Comparison of ENCODE assay signal across 8 cellular contexts in the genomic region with DNA sequence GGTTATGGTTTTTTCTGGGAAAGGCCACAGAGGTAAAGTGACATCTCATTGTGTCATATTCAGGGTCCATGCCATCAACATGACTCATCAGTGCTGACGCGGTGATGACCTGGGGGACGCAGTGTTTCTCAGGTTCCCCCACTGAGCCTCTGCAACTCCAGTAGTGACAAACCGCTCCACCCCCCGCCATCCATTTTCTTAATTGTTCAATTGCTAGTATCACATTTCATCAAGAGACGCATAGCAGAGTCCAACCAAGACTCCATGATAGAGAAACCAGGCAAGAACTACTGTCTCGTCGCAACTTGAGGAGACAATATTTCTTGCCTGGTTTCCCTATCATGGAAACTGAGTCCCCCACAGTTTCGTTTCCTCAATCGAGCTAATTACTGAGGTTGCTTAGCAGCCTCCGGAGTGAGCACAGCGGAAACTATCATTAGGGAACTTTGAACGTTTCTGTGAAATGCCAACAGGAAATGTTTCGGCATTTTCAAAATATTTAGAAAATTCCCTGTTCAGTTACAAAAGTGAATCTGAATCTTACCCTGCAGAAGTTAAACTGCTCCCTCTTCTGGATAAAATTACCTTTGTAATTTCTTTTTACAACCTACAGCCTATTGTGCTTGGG. TPM values are rescaled to one million over a fixed set of nuclear protein-coding genes. Genes with fewer than 3 reads are reported as not detected.
DNase-seq lines count a peak whose midpoint lies in the region; ATAC-seq and TF ChIP-seq lines count a peak whose summit lies in the region.

No MANE protein-coding gene starts in this region.

- TSS peak; percentile 88 for BruUV-seq in PC-3 (replicated peaks; lab: Mats Ljungman, UMichigan)

- H3K27me3 ChIP-seq in PC-3 (ENCODE audit: low read length) (no peaks in the 10 kb centered on the region), parathyroid adenoma (ENCODE audit: control insufficient read depth, insufficient read depth, low read length) (no peaks in the 10 kb centered on the region), upper lobe of left lung (no peaks in the 10 kb centered on the region)

- peak overlapping the region; percentile 80 for H2AFZ ChIP-seq in PC-3 (ENCODE audit: low read length)
- H2AFZ ChIP-seq in parathyroid adenoma = peak overlapping the region; percentile 80

- H3K36me3 ChIP-seq in PC-3 (ENCODE audit: low read depth, low read length) (no peaks in the 10 kb centered on the region), parathyroid adenoma (ENCODE audit: control insufficient read depth, insufficient read depth, low read length) (no peaks in the 10 kb centered on the region), upper lobe of left lung (no peaks in the 10 kb centered on the region)

- H3K4me1 ChIP-seq in PC-3 (ENCODE audit: insufficient read depth, low read length) (peaks cover 40% of the 10 kb centered on the region), parathyroid adenoma (peaks cover 9% of the 10 kb centered on the region), upper lobe of left lung (peaks cover 56 to 69% (median 67%) of the 10 kb centered on the region in 4 donors)

- H3K79me2 ChIP-seq in PC-3 (ENCODE audit: low read length) (no peaks in the 10 kb centered on the region), parathyroid adenoma (no peaks in the 10 kb centered on the region)

- 25 to 28% methylated on average over 14 of the region's 14 CpGs for WGBS in upper lobe of left lung, 2 donors

- POLR2A ChIA-PET in PC-3 (lab: Charles Lee; ENCODE audit: unreplicated experiment) = no interaction called here

- TF ChIP-seq CTCF in PC-3 (conservative IDR thresholded peaks at IDR 0.05; ENCODE audit: low read depth, low read length) = peak; percentile 66
- TF ChIP-seq CTCF in parathyroid adenoma (IDR thresholded peaks at IDR 0.05) = peak; percentile 40
- peak in 3 of 6 experiments; percentile 38 to 40 (median 38) for TF ChIP-seq CTCF in upper lobe of left lung (IDR thresholded peaks at IDR 0.05)

- no peak for TF ChIP-seq EP300 in upper lobe of left lung (IDR thresholded peaks at IDR 0.05)

- no peaks in the 10 kb centered on the region for H3K9me3 ChIP-seq in PC-3 (ENCODE audit: low read length)
- H3K9me3 ChIP-seq in parathyroid adenoma (ENCODE audit: control insufficient read depth, low read length) = no peaks in the 10 kb centered on the region
- H3K9me3 ChIP-seq in upper lobe of left lung = no peaks in the 10 kb centered on the region

- H3F3A ChIP-seq in PC-3 (ENCODE audit: low read length, unreplicated experiment) = no peaks in the 10 kb centered on the region

- CTCF ChIA-PET in PC-3 (lab: Charles Lee) = interaction anchor here (0.7 kb wide), 1 partner anchor 77 kb away, joined by 3 read pairs; no protein-coding TSS in a partner anchor

- H3K27ac ChIP-seq in PC-3 (ENCODE audit: low read length) (peak overlapping the region; percentile 99), parathyroid adenoma (peak overlapping the region; percentile 69), upper lobe of left lung (peak overlapping the region; percentile 78 to 89 (median 82))

- H3K9ac ChIP-seq in PC-3 (ENCODE audit: low read length) (peak overlapping the region; percentile 98), parathyroid adenoma (peak overlapping the region; percentile 41)

- no peaks in the 10 kb centered on the region for H4K20me1 ChIP-seq in PC-3 (ENCODE audit: low read length)

- H3K4me2 ChIP-seq in PC-3 (ENCODE audit: low read length) = peak overlapping the region; percentile 97
- peak overlapping the region; percentile 40 for H3K4me2 ChIP-seq in parathyroid adenoma (ENCODE audit: low read length)

- TF ChIP-seq POLR2A in upper lobe of left lung (IDR thresholded peaks at IDR 0.05) = peak in 1 of 4 donors; percentile 23

- intact Hi-C loops in PC-3 (cut with micrococcal nuclease) = loop anchor here (1.0 to 2.0 kb wide), 3 partner anchors 8 to 79 kb away; no protein-coding TSS in a partner anchor

- DNase-seq in AG08396 (ENCODE audit: low spot score) (peak; percentile 71), PC-3 (peak; percentile 95), fibroblast of the conjunctiva (ENCODE audit: low read depth) (peak; percentile 21), upper lobe of left lung (peak in 1 of 2 donors; percentile 77), Ammon's horn (ENCODE audit: low spot score) (no peak)
- DNase-seq in activated T-cell treated with anti-CD3 and anti-CD28 coated beads, Interleukin-2, amount 50 U/mL, for 48 hours = peak; percentile 88 to 90

- peak overlapping the region; percentile 68 for H3K4me3 ChIP-seq in PC-3 (ENCODE audit: low read length)
- H3K4me3 ChIP-seq in parathyroid adenoma (ENCODE audit: low read depth, low read length) = peak overlapping the region; percentile 3
- peak overlapping the region in 3 of 4 donors; percentile 7 to 39 (median 22) for H3K4me3 ChIP-seq in upper lobe of left lung

- ATAC-seq in GM21786 (IDR thresholded peaks at IDR 0.05; ENCODE audit: unreplicated experiment) (peak; percentile 28), PC-3 (peak; percentile 63), upper lobe of left lung (ENCODE audit: low FRiP score in 2 of 2) (peak in 1 of 2 donors; percentile 67)

- H3K9me2 ChIP-seq in PC-3 (replicated peaks; ENCODE audit: low read length) = no peaks in the 10 kb centered on the region

RNA-seq across cellular contexts. Expression of gene SERPINB1, which starts 12.2 kb away (rescaled TPM):
- total RNA-seq in PC-3 (2014; rRNA removed) (78.7 and 133 TPM in 2 replicates), upper lobe of left lung (100 to 1,000 TPM in 4 of 6 donors, 10 to 100 TPM in 2; 56.6 to 184 (median 102) TPM)

RNA-seq across cellular contexts. Expression of gene SERPINB9, which starts 49.2 kb away (rescaled TPM):
- total RNA-seq in PC-3 (2014; rRNA removed) (0.26 and 0.92 TPM in 2 replicates), upper lobe of left lung (10 to 100 TPM in 2 of 6 donors, 1 to 10 TPM in 4; 7.7 to 14.0 (median 9.3) TPM)

Comparison
In these comparisons a context has a peak if more than half of its experiments do, and no peak if none do; other contexts are left out.
1. H3K4me3 ChIP-seq: peak in every context shown above with its lines; median percentile 68 in PC-3; 22 in upper lobe of left lung; 3 in parathyroid adenoma.